Comparison of ENCODE assay signal across 9 cellular contexts in genomic region chr12:7460375-7461259, GRCh38. TPM values are rescaled to one million over a fixed set of nuclear protein-coding genes. Genes with fewer than 3 reads are reported as not detected.
A peak's percentile ranks its signal among the peaks of the same experiment; 100 is the strongest.
DNase-seq lines count a peak whose midpoint lies in the region; ATAC-seq and TF ChIP-seq lines count a peak whose summit lies in the region.
"Had no signal": no experiment of that assay in that cellular context is flagged by ENCODE, and none has a peak within 500 bp of the region (broad histone marks: within the 10 kb centered on the region; RNA-seq: fewer than 3 reads in every experiment).

No MANE protein-coding gene starts in this region.

- DNase-seq in DMS79 treated with DMSO at 0.1 percent for 48 hours (lab: John Stamatoyannopoulos, UW) (peak; percentile 16), DMS79 (lab: John Stamatoyannopoulos, UW) (no peak), HUDEP-2 (lab: John Stamatoyannopoulos, UW; ENCODE audit: unreplicated experiment in 76 of 76) (peak in 41 of 76 experiments; percentile 1 to 51 (median 16)), RWPE2 (ENCODE audit: low spot score) (no peak), left ventricle myocardium inferior (peak; percentile 29), retinal pigment epithelial cell (ENCODE audit: low read depth) (no peak)
- peak; percentile 37 for DNase-seq in activated naive CD8-positive, alpha-beta T cell treated with anti-CD3 and anti-CD28 coated beads for 36 hours

- H3K4me3 ChIP-seq in RWPE2 (ENCODE audit: severe bottlenecking) (no peak overlapping the region), left ventricle myocardium inferior (no peak overlapping the region), retinal pigment epithelial cell (ENCODE audit: low read length) (no peak overlapping the region)
- H3K4me3 ChIP-seq: BLaER1 treated with 17β-estradiol and CSF1 and Interleukin-3, amounts not matched to agents 10 nM and 100 nM had no signal

- TF ChIP-seq CTCF in RWPE2 (IDR thresholded peaks at IDR 0.05; ENCODE audit: poor library complexity, severe bottlenecking) (peak; percentile 33), left ventricle myocardium inferior (IDR thresholded peaks at IDR 0.05; ENCODE audit: borderline replicate concordance) (peak; percentile 85), retinal pigment epithelial cell (conservative IDR thresholded peaks at IDR 0.05; ENCODE audit: low read depth, low read length) (peak; percentile 92)

- H3K27me3 ChIP-seq in RWPE2 (ENCODE audit: insufficient read depth, poor library complexity, severe bottlenecking) (no peaks in the 10 kb centered on the region), left ventricle myocardium inferior (ENCODE audit: low read depth) (peaks cover 13% of the 10 kb centered on the region)
- H3K27me3 ChIP-seq: BLaER1 treated with 17β-estradiol and CSF1 and Interleukin-3, amounts not matched to agents 10 nM and 100 nM had no signal

- H3K27me3 Mint-ChIP-seq in activated naive CD8-positive, alpha-beta T cell treated with anti-CD3 and anti-CD28 coated beads for 36 hours = peaks cover 2% of the 10 kb centered on the region

- H3K36me3 Mint-ChIP-seq in activated naive CD8-positive, alpha-beta T cell treated with anti-CD3 and anti-CD28 coated beads for 36 hours = peaks cover 1% of the 10 kb centered on the region

- H3K4me1 ChIP-seq in RWPE2 (ENCODE audit: insufficient read depth, poor library complexity, severe bottlenecking) = no peaks in the 10 kb centered on the region
- no peaks in the 10 kb centered on the region for H3K4me1 ChIP-seq in left ventricle myocardium inferior

- H3K4me3 Mint-ChIP-seq in activated naive CD8-positive, alpha-beta T cell treated with anti-CD3 and anti-CD28 coated beads for 36 hours = no peak overlapping the region

- no peaks in the 10 kb centered on the region for H3K9me3 ChIP-seq in RWPE2 (ENCODE audit: severe bottlenecking)
- no peaks in the 10 kb centered on the region for H3K9me3 ChIP-seq in left ventricle myocardium inferior (replicated peaks)

- no peaks in the 10 kb centered on the region for H3K4me1 Mint-ChIP-seq in activated naive CD8-positive, alpha-beta T cell treated with anti-CD3 and anti-CD28 coated beads for 36 hours

- H3K36me3 ChIP-seq in RWPE2 (ENCODE audit: low read depth) = no peaks in the 10 kb centered on the region
- no peaks in the 10 kb centered on the region for H3K36me3 ChIP-seq in left ventricle myocardium inferior

- H3K27ac ChIP-seq in RWPE2 (ENCODE audit: poor library complexity, severe bottlenecking) (no peak overlapping the region), left ventricle myocardium inferior (replicated peaks) (no peak overlapping the region)

- H3K27ac Mint-ChIP-seq in activated naive CD8-positive, alpha-beta T cell treated with anti-CD3 and anti-CD28 coated beads for 36 hours = no peak overlapping the region

- ATAC-seq in RWPE2 (ENCODE audit: low read depth) = peak; percentile 53; the same call in 1 of the 3 replicates
- ATAC-seq in HG03439 (IDR thresholded peaks at IDR 0.05; ENCODE audit: unreplicated experiment) = no peak

- intact Hi-C loops in left ventricle myocardium inferior (cut with micrococcal nuclease) = loop anchor here (10.0 kb wide), 2 partner anchors 174 to 236 kb away; no protein-coding TSS in a partner anchor

- no peaks in the 10 kb centered on the region for H3K9me3 Mint-ChIP-seq in activated naive CD8-positive, alpha-beta T cell treated with anti-CD3 and anti-CD28 coated beads for 36 hours

RNA-seq across cellular contexts. Expression of gene CD163L1, which starts 16.7 kb away (rescaled TPM):
- total RNA-seq in activated naive CD8-positive, alpha-beta T cell treated with anti-CD3 and anti-CD28 coated beads for 36 hours = not detected
- total RNA-seq in left ventricle myocardium inferior = 2.5 TPM

RNA-seq across cellular contexts. Expression of gene CD163, which starts 43.0 kb away (rescaled TPM):
- total RNA-seq in activated naive CD8-positive, alpha-beta T cell treated with anti-CD3 and anti-CD28 coated beads for 36 hours = not detected
- 44.7 TPM for total RNA-seq in left ventricle myocardium inferior

Comparison
In these comparisons a context has a peak if more than half of its experiments do, and no peak if none do; other contexts are left out.
1. DNase-seq: peak in DMS79 treated with DMSO at 0.1 percent for 48 hours (single experiment), HUDEP-2 (41 of 76), activated naive CD8-positive, alpha-beta T cell treated with anti-CD3 and anti-CD28 coated beads for 36 hours (single experiment) and left ventricle myocardium inferior (single experiment); none in DMS79 (single experiment), RWPE2 (single experiment) and retinal pigment epithelial cell (single experiment).
2. CTCF ChIP-seq: peak in every context shown above with its lines; median percentile 92 in retinal pigment epithelial cell; 85 in left ventricle myocardium inferior; 33 in RWPE2.
3. RNA of gene CD163, which starts 43.0 kb away (total RNA-seq): 44.7 TPM in left ventricle myocardium inferior (single experiment); not detected in activated naive CD8-positive, alpha-beta T cell treated with anti-CD3 and anti-CD28 coated beads for 36 hours; every median in the first group is over 10 times any median in the second.